ENCODE assay signal across 11 cellular contexts in genomic region chr12:6166808-6167207, GRCh38. TPM values are rescaled to one million over a fixed set of nuclear protein-coding genes. Genes with fewer than 3 reads are reported as not detected.
A peak's percentile ranks its signal among the peaks of the same experiment; 100 is the strongest.
DNase-seq lines count a peak whose midpoint lies in the region; ATAC-seq, FAIRE-seq and TF ChIP-seq lines count a peak whose summit lies in the region.
"Had no signal": no experiment of that assay in that cellular context is flagged by ENCODE, and none has a peak within 500 bp of the region (broad histone marks: within the 10 kb centered on the region; RNA-seq: fewer than 3 reads in every experiment).

No MANE protein-coding gene starts in this region.

- TF ChIP-seq CTCF in heart left ventricle (IDR thresholded peaks at IDR 0.05), result no peak
- no peak for TF ChIP-seq CTCF in astrocyte (IDR thresholded peaks at IDR 0.05; ENCODE audit: insufficient read depth, low read depth, low read length)
- TF ChIP-seq CTCF in transverse colon (IDR thresholded peaks at IDR 0.05), result no peak
- no peak for TF ChIP-seq CTCF in GM10266 (IDR thresholded peaks at IDR 0.05; ENCODE audit: control insufficient read depth, insufficient read depth, low read depth, missing control alignments)

- no peak for TF ChIP-seq EP300 in transverse colon (IDR thresholded peaks at IDR 0.05; ENCODE audit: low read depth)

- H2AFZ ChIP-seq in astrocyte (ENCODE audit: low read depth, low read length) (peak overlapping the region; percentile 36), Karpas-422 (ENCODE audit: low read length) (no peak overlapping the region)

- intact Hi-C loops in heart left ventricle (cut with DNase I), result loop anchor here in 1 of 10 donors (5.0 kb wide), 1 partner anchor 85 kb away; no protein-coding TSS in a partner anchor
- intact Hi-C loops in left cardiac atrium (cut with DNase I), result no loop called here
- intact Hi-C loops in transverse colon (cut with DNase I; ENCODE audit: low total_unique reads), result no loop called here

- ATAC-seq in heart left ventricle (no peak), left cardiac atrium (no peak)

- peak overlapping the region in 10 of 12 donors; percentile 59 to 96 (median 79) for H3K27ac ChIP-seq in heart left ventricle
- H3K27ac ChIP-seq in astrocyte (ENCODE audit: low read depth, low read length), result peak overlapping the region; percentile 96
- peak overlapping the region; percentile 98 for H3K27ac ChIP-seq in mesodermal cell (ENCODE audit: low read depth, low read length, severe bottlenecking)
- H3K27ac ChIP-seq in transverse colon, result peak overlapping the region; percentile 58 to 71 (median 64)
- no peak overlapping the region for H3K27ac ChIP-seq in Karpas-422 (ENCODE audit: low read length)

- no peak overlapping the region for H3K4me3 ChIP-seq in heart left ventricle
- no peak overlapping the region for H3K4me3 ChIP-seq in astrocyte (ENCODE audit: insufficient read depth, low read depth, low read length)
- H3K4me3 ChIP-seq in mesodermal cell (ENCODE audit: extremely low read depth, insufficient read depth, low read length, poor library complexity, severe bottlenecking), result no peak overlapping the region
- no peak overlapping the region for H3K4me3 ChIP-seq in transverse colon
- no peak overlapping the region for H3K4me3 ChIP-seq in Karpas-422 (ENCODE audit: low read length)

- 84 to 96% (median 90%) methylated on average over 6 of the region's 6 CpGs for WGBS in heart left ventricle, 4 donors
- 100% methylated on average over 5 of the region's 6 CpGs; no CpG with 5 or more reads in 1 of the 2 experiments for WGBS in mesodermal cell (ENCODE audit: insufficient coverage in 2 of 2), 2 experiments
- WGBS in transverse colon (ENCODE audit: low coverage in 1 of 2), 2 donors, result 89% methylated on average over 6 of the region's 6 CpGs; no CpG with 5 or more reads in 1 of the 2 donors

- in situ Hi-C loops in transverse colon (cut with MboI; ENCODE audit: low pct_ligation_motif_present in 1 of 4, low pct_unique_long_range_greater_than_20kb in 1 of 4, low sequenced_read_pairs in 3 of 4), result no loop called here

- H3K36me3 Mint-ChIP-seq in astrocyte (ENCODE audit: low read depth, unreplicated experiment), result no peaks in the 10 kb centered on the region

- DNase-seq in heart left ventricle (no peak), left cardiac atrium (no peak), astrocyte (ENCODE audit: low read depth) (no peak), transverse colon (no peak), GM10266 (ENCODE audit: extremely low spot score) (no peak), Karpas-422 (no peak), NCI-H345 treated with DMSO at 0.1 percent for 48 hours (lab: John Stamatoyannopoulos, UW; ENCODE audit: unreplicated experiment) (no peak)
- DNase-seq: midbrain, SHP77 had no signal

- H3K4me1 ChIP-seq in heart left ventricle (peaks cover 4 to 45% (median 24%) of the 10 kb centered on the region in 12 donors), astrocyte (ENCODE audit: insufficient read depth, low read length) (peaks cover 21% of the 10 kb centered on the region), mesodermal cell (ENCODE audit: control insufficient read depth, insufficient read depth, low read length, poor library complexity, severe bottlenecking) (peaks cover 29% of the 10 kb centered on the region), transverse colon (peaks cover 9 to 20% (median 11%) of the 10 kb centered on the region in 4 donors), Karpas-422 (ENCODE audit: low read length) (no peaks in the 10 kb centered on the region)

- FAIRE-seq in astrocyte (lab: Jason Lieb, UNC), result no peak

- H3K4me2 ChIP-seq in astrocyte (ENCODE audit: low read length) (peak overlapping the region; percentile 76), Karpas-422 (ENCODE audit: low read depth, low read length, poor library complexity, severe bottlenecking) (no peak overlapping the region)

- no peaks in the 10 kb centered on the region for H3K27me3 Mint-ChIP-seq in astrocyte (ENCODE audit: low read depth, unreplicated experiment)

- H3K36me3 ChIP-seq in heart left ventricle (no peaks in the 10 kb centered on the region), astrocyte (ENCODE audit: insufficient read depth, low read length) (no peaks in the 10 kb centered on the region), mesodermal cell (ENCODE audit: control insufficient read depth, insufficient read depth, low read length) (no peaks in the 10 kb centered on the region), transverse colon (no peaks in the 10 kb centered on the region), Karpas-422 (ENCODE audit: insufficient read depth, low read length) (no peaks in the 10 kb centered on the region)

- H3K4me3 Mint-ChIP-seq in astrocyte (ENCODE audit: unreplicated experiment), result no peak overlapping the region

- H4K20me1 ChIP-seq in astrocyte (ENCODE audit: insufficient read depth, low read length) (no peaks in the 10 kb centered on the region), Karpas-422 (ENCODE audit: insufficient read depth, low read depth, low read length) (no peaks in the 10 kb centered on the region)

- H3K4me1 Mint-ChIP-seq in astrocyte (ENCODE audit: low read depth, unreplicated experiment), result peaks cover 30% of the 10 kb centered on the region

- H3K9me3 Mint-ChIP-seq in astrocyte (ENCODE audit: unreplicated experiment), result no peaks in the 10 kb centered on the region

- H3K27ac Mint-ChIP-seq in astrocyte (ENCODE audit: unreplicated experiment), result peak overlapping the region; percentile 99

- H3K9me2 ChIP-seq in Karpas-422 (replicated peaks; ENCODE audit: insufficient read depth, low read length), result no peaks in the 10 kb centered on the region

- no peaks in the 10 kb centered on the region for H3K27me3 ChIP-seq in heart left ventricle
- H3K27me3 ChIP-seq in astrocyte (ENCODE audit: insufficient read depth, low read length), result no peaks in the 10 kb centered on the region
- H3K27me3 ChIP-seq in transverse colon, result no peaks in the 10 kb centered on the region
- H3K27me3 ChIP-seq in Karpas-422 (ENCODE audit: low read length), result no peaks in the 10 kb centered on the region

- TF ChIP-seq POLR2A in heart left ventricle (IDR thresholded peaks at IDR 0.05) (no peak), transverse colon (IDR thresholded peaks at IDR 0.05) (no peak)

- H3K9ac ChIP-seq in astrocyte (ENCODE audit: low read length) (peak overlapping the region; percentile 80), Karpas-422 (ENCODE audit: low read length) (no peak overlapping the region)

- H3K9me3 ChIP-seq in heart left ventricle, result no peaks in the 10 kb centered on the region
- no peaks in the 10 kb centered on the region for H3K9me3 ChIP-seq in astrocyte (ENCODE audit: insufficient read depth, low read depth, low read length)
- no peaks in the 10 kb centered on the region for H3K9me3 ChIP-seq in mesodermal cell (ENCODE audit: control insufficient read depth, low read length)
- H3K9me3 ChIP-seq in transverse colon, result no peaks in the 10 kb centered on the region
- H3K9me3 ChIP-seq in Karpas-422 (ENCODE audit: low read length), result no peaks in the 10 kb centered on the region

- H3K79me2 ChIP-seq in astrocyte (ENCODE audit: insufficient read depth, low read length), result no peaks in the 10 kb centered on the region
- no peaks in the 10 kb centered on the region for H3K79me2 ChIP-seq in Karpas-422 (ENCODE audit: low read length)

RNA-seq across cellular contexts. Expression of gene CD9, which starts 33.4 kb away (rescaled TPM):
- total RNA-seq in heart left ventricle, result 10 to 100 TPM; 29.9 to 96.1 (median 54.7) TPM
- 10 to 100 TPM; 63.2 to 87.4 TPM for polyA plus RNA-seq in heart left ventricle
- total RNA-seq in left cardiac atrium, result 100 to 1,000 TPM in 1 of 2 donors, 10 to 100 TPM in 1; 55.1 to 167 TPM
- 46.0 and 52.2 TPM in 2 replicates for total RNA-seq in astrocyte
- polyA plus RNA-seq in mesodermal cell (2013, experiment 1 of 2), result 83.6 TPM
- 66.9 TPM for polyA plus RNA-seq in mesodermal cell (2013, experiment 2 of 2)
- total RNA-seq in transverse colon, result 100 to 1,000 TPM; 207 to 668 (median 481) TPM
- not detected in 2 replicates for total RNA-seq in Karpas-422 (2014; rRNA removed; shearing (Covaris generic); ENCODE audit: low replicate concordance)

RNA-seq across cellular contexts. Expression of gene VWF, which starts 42.3 kb away (rescaled TPM):
- total RNA-seq in heart left ventricle, result 100 to 1,000 TPM; 187 to 503 (median 258) TPM
- polyA plus RNA-seq in heart left ventricle, result 100 to 1,000 TPM; 125 to 215 TPM
- 100 to 1,000 TPM; 241 to 483 TPM for total RNA-seq in left cardiac atrium
- 0.23 and 0.82 TPM in 2 replicates for total RNA-seq in astrocyte
- 4.1 TPM for polyA plus RNA-seq in mesodermal cell (2013, experiment 1 of 2)
- 3.3 TPM for polyA plus RNA-seq in mesodermal cell (2013, experiment 2 of 2)
- 10 to 100 TPM; 31.3 to 71.2 (median 51.5) TPM for total RNA-seq in transverse colon
- total RNA-seq in Karpas-422 (2014; rRNA removed; shearing (Covaris generic); ENCODE audit: low replicate concordance), result not detected in 2 replicates
- total RNA-seq: HT1080 had no signal

Comparison
In these comparisons a context has a peak if more than half of its experiments do, and no peak if none do; other contexts are left out.
1. RNA of gene CD9, which starts 33.4 kb away (total RNA-seq): 207 to 668 TPM in transverse colon, 55.1 to 167 TPM in left cardiac atrium, 29.9 to 96.1 TPM in heart left ventricle and 46.0 to 52.2 TPM in astrocyte; not detected in Karpas-422; every median in the first group is over 10 times any median in the second.
2. RNA of gene VWF, which starts 42.3 kb away (total RNA-seq): 241 to 483 TPM in left cardiac atrium, 187 to 503 TPM in heart left ventricle and 31.3 to 71.2 TPM in transverse colon; 0.23 to 0.82 TPM in astrocyte and not detected in Karpas-422; every median in the first group is over 10 times any median in the second.